In genomic region chr1:70685300-70686286, GRCh38 we compare ENCODE assay signal across 8 cellular contexts.
DNase-seq lines count a peak whose midpoint lies in the region; ATAC-seq, FAIRE-seq and TF ChIP-seq lines count a peak whose summit lies in the region.

No MANE protein-coding gene starts in this region.

- TF ChIP-seq CTCF in bronchial epithelial cell (IDR thresholded peaks at IDR 0.05; ENCODE audit: insufficient read depth, low read length, severe bottlenecking): peak; percentile 84

- DNase-seq in AG08396 (ENCODE audit: low spot score): peak; percentile 65
- DNase-seq in NCI-H1105 (lab: John Stamatoyannopoulos, UW): peak; percentile 64
- DNase-seq in SW480 (ENCODE audit: low spot score): peak; percentile 54
- DNase-seq in bronchial epithelial cell (ENCODE audit: low read depth): peak; percentile 62
- DNase-seq in kidney tubule cell (ENCODE audit: low spot score): peak; percentile 77
- peak; percentile 1 to 17 for DNase-seq in stimulated activated CD8-positive, alpha-beta memory T cell treated with anti-CD3 and anti-CD28 coated beads, Interleukin-2, amount 100 ng/mL, for 48 hours (ENCODE audit: low read depth in 2 of 2)

- H3K27me3 ChIP-seq in bronchial epithelial cell (ENCODE audit: control insufficient read depth, insufficient read depth, low read length): no peaks in the 10 kb centered on the region

- no peak overlapping the region for H3K4me3 ChIP-seq in bronchial epithelial cell (ENCODE audit: low read depth, low read length)

- no peak for FAIRE-seq in bronchial epithelial cell (lab: Jason Lieb, UNC)

- H3K36me3 ChIP-seq in bronchial epithelial cell (ENCODE audit: control insufficient read depth, insufficient read depth, low read length): no peaks in the 10 kb centered on the region

- peak; percentile 99 for ATAC-seq in GM18517 (IDR thresholded peaks at IDR 0.05; ENCODE audit: unreplicated experiment)
- ATAC-seq in HG02884 (IDR thresholded peaks at IDR 0.05; ENCODE audit: unreplicated experiment): peak; percentile 98

Comparison
In these comparisons a context has a peak if more than half of its experiments do, and no peak if none do; other contexts are left out.
1. DNase-seq: peak in every context shown above with its lines; median percentile 77 in kidney tubule cell; 65 in AG08396; 64 in NCI-H1105; 62 in bronchial epithelial cell; 54 in SW480; 9 in stimulated activated CD8-positive, alpha-beta memory T cell treated with anti-CD3 and anti-CD28 coated beads, Interleukin-2, amount 100 ng/mL, for 48 hours.